ENCODE assay signal across 8 cellular contexts in genomic region chr11:62573592-62574362, GRCh38. TPM values are rescaled to one million over a fixed set of nuclear protein-coding genes. Genes with fewer than 3 reads are reported as not detected.
DNase-seq lines count a peak whose midpoint lies in the region; ATAC-seq and TF ChIP-seq lines count a peak whose summit lies in the region.

Gene EEF1G (minus strand): TSS chr11:62573891. CDS start chr11:62573842, 49 bp downstream.

- H3K27ac ChIP-seq in colonic mucosa, result peak within 1 kb of the TSS; percentile 89

- intact Hi-C loops in colonic mucosa (cut with DNase I) (no loop called here), left colon (cut with DNase I, micrococcal nuclease) (no loop called here)

- peak; percentile 79 for ATAC-seq in HG03460 (IDR thresholded peaks at IDR 0.05; ENCODE audit: unreplicated experiment)
- peak; percentile 90 for ATAC-seq in left colon

- TF ChIP-seq CTCF in BE2C (IDR thresholded peaks at IDR 0.05; ENCODE audit: low read depth, low read length) (no peak), colonic mucosa (IDR thresholded peaks at IDR 0.05) (no peak)

- H3K4me3 ChIP-seq in BE2C (ENCODE audit: low read depth, low read length) (peak within 1 kb of the TSS; percentile 92), colonic mucosa (peak within 1 kb of the TSS; percentile 85)

- H3K9ac ChIP-seq in colonic mucosa (ENCODE audit: low read depth in 2 of 2, low read length in 2 of 2), result peak within 1 kb of the TSS; percentile 87 to 98

- H3K4me1 ChIP-seq in BE2C (no peaks in the 10 kb centered on the region), colonic mucosa (peaks cover 18% of the 10 kb centered on the region)

- H3K27me3 ChIP-seq in BE2C (no peaks in the 10 kb centered on the region), colonic mucosa (no peaks in the 10 kb centered on the region)

- H3K9me3 ChIP-seq in BE2C (no peaks in the 10 kb centered on the region), colonic mucosa (no peaks in the 10 kb centered on the region)

- DNase-seq in BE2C (peak; percentile 94), GM19240 (ENCODE audit: insufficient read length, low spot score) (peak; percentile 89), NCI-H526 (lab: John Stamatoyannopoulos, UW) (peak; percentile 100), colonic mucosa (peak; percentile 99), left colon (peak; percentile 97 to 100)
- DNase-seq in activated CD4-positive, alpha-beta T cell treated with anti-CD3 and anti-CD28 coated beads for 48 hours, result peak; percentile 99
- peak; percentile 99 for DNase-seq in stimulated activated CD4-positive, alpha-beta T cell treated with anti-CD3 and anti-CD28 coated beads, Interleukin-1b, Interleukin-23, amount 100 ng/mL, for 48 hours

- H3K36me3 ChIP-seq in BE2C (peaks cover 40% of the 10 kb centered on the region), colonic mucosa (no peaks in the 10 kb centered on the region)

RNA-seq across cellular contexts. Expression of gene EEF1G, which starts in this region (rescaled TPM):
- 578 TPM for polyA plus RNA-seq in BE2C (2012; ENCODE audit: insufficient read depth, insufficient read length, low read depth)
- total RNA-seq in colonic mucosa, result 1,000 to 10,000 TPM; 1,328 to 1,358 TPM
- total RNA-seq in left colon, result 1,000 to 10,000 TPM; 1,192 to 1,207 TPM

Comparison
In these comparisons a context has a peak if more than half of its experiments do, and no peak if none do; other contexts are left out.
1. Peak in every context shown above with its lines: DNase-seq, ATAC-seq, H3K4me3 ChIP-seq and H3K27ac ChIP-seq.